In genomic region chr15:89177633-89178306, GRCh38 we compare ENCODE assay signal across 9 cellular contexts. TPM values are rescaled to one million over a fixed set of nuclear protein-coding genes. Genes with fewer than 3 reads are reported as not detected.
DNase-seq lines count a peak whose midpoint lies in the region; ATAC-seq and TF ChIP-seq lines count a peak whose summit lies in the region.
"Had no signal": no experiment of that assay in that cellular context is flagged by ENCODE, and none has a peak within 500 bp of the region (broad histone marks: within the 10 kb centered on the region; RNA-seq: fewer than 3 reads in every experiment).

No MANE protein-coding gene starts in this region.

- H3K36me3 Mint-ChIP-seq in activated naive CD8-positive, alpha-beta T cell: peaks cover 13% of the 10 kb centered on the region
- H3K36me3 Mint-ChIP-seq in glutamatergic neuron (ENCODE audit: unreplicated experiment): no peaks in the 10 kb centered on the region

- peak; percentile 38 for DNase-seq in DMS53 treated with DMSO at 0.1 percent for 48 hours (lab: John Stamatoyannopoulos, UW; ENCODE audit: unreplicated experiment)
- DNase-seq in Jurkat, Clone E6-1 (ENCODE audit: low read depth, low spot score): peak; percentile 58
- DNase-seq in SKM-1 (lab: John Stamatoyannopoulos, UW; ENCODE audit: unreplicated experiment): peak; percentile 21
- DNase-seq in glutamatergic neuron: peak; percentile 65
- peak; percentile 47 to 71 for DNase-seq in psoas muscle
- peak in 1 of 2 donors; percentile 79 for DNase-seq in aorta

- WGBS in psoas muscle, 3 donors: 10 to 16% (median 11%) methylated on average over 6 of the region's 6 CpGs
- WGBS in aorta, 2 donors: 3 to 4% methylated on average over 6 of the region's 6 CpGs

- H3K4me3 Mint-ChIP-seq in activated naive CD8-positive, alpha-beta T cell: no peak overlapping the region
- H3K4me3 Mint-ChIP-seq in glutamatergic neuron (ENCODE audit: unreplicated experiment): no peak overlapping the region
- H3K4me3 Mint-ChIP-seq: dendritic cell treated with granulocyte-macrophage colony-stimulating factor and Interleukin-4, amounts not matched to agents 40 ng/mL and 50 ng/mL, for 4 days had no signal

- H3K36me3 ChIP-seq in psoas muscle (ENCODE audit: insufficient read depth in 1 of 2, low read depth in 1 of 2) (peaks cover 0 to 96% of the 10 kb centered on the region in 2 donors), aorta (ENCODE audit: control insufficient read depth in 1 of 2, insufficient read depth in 2 of 2, low read length in 1 of 2) (peaks cover 2 to 3% of the 10 kb centered on the region in 2 donors)

- intact Hi-C loops in psoas muscle (cut with DNase I) (loop anchor here (1.0 to 10.0 kb wide), 3 partner anchors 120 to 273 kb away; no protein-coding TSS in a partner anchor), aorta (cut with DNase I) (loop anchor here (1.0 to 10.0 kb wide), 5 partner anchors 93 to 283 kb away; partner anchors contain the start of genes ABHD2 (in 2 of the 2) and HAPLN3 (in 1 of the 2))

- no peaks in the 10 kb centered on the region for H3K27me3 ChIP-seq in psoas muscle (ENCODE audit: insufficient read depth in 3 of 3, low read length in 2 of 3)
- H3K27me3 ChIP-seq in aorta (ENCODE audit: control insufficient read depth in 1 of 2, insufficient read depth in 2 of 2, low read length in 1 of 2): no peaks in the 10 kb centered on the region

- no peaks in the 10 kb centered on the region for H3K27me3 Mint-ChIP-seq in activated naive CD8-positive, alpha-beta T cell
- no peaks in the 10 kb centered on the region for H3K27me3 Mint-ChIP-seq in glutamatergic neuron (ENCODE audit: unreplicated experiment)
- H3K27me3 Mint-ChIP-seq: dendritic cell treated with granulocyte-macrophage colony-stimulating factor and Interleukin-4, amounts not matched to agents 40 ng/mL and 50 ng/mL, for 4 days had no signal

- H3K4me1 ChIP-seq in psoas muscle (no peaks in the 10 kb centered on the region), aorta (ENCODE audit: control insufficient read depth in 1 of 2, insufficient read depth in 2 of 2, low read length in 2 of 2) (peaks cover 0 to 7% of the 10 kb centered on the region in 2 donors)

- H3K4me3 ChIP-seq in Jurkat, Clone E6-1 (ENCODE audit: low read length): no peak overlapping the region
- H3K4me3 ChIP-seq in psoas muscle: no peak overlapping the region
- no peak overlapping the region for H3K4me3 ChIP-seq in aorta (ENCODE audit: low read length in 2 of 2)

- H3K27ac ChIP-seq in psoas muscle: peak overlapping the region; percentile 13
- no peak overlapping the region for H3K27ac ChIP-seq in aorta (ENCODE audit: low read depth in 1 of 2, low read length in 2 of 2)

- peak; percentile 14 to 53 (median 28) for ATAC-seq in psoas muscle
- ATAC-seq in aorta (ENCODE audit: low FRiP score): peak; percentile 73
- no peak for ATAC-seq in GM19467 (IDR thresholded peaks at IDR 0.05; ENCODE audit: unreplicated experiment)

- H3K9me3 ChIP-seq in psoas muscle (no peaks in the 10 kb centered on the region), aorta (ENCODE audit: control insufficient read depth, low read length) (no peaks in the 10 kb centered on the region)

- H3K9me3 Mint-ChIP-seq in activated naive CD8-positive, alpha-beta T cell (ENCODE audit: low read depth): no peaks in the 10 kb centered on the region
- no peaks in the 10 kb centered on the region for H3K9me3 Mint-ChIP-seq in glutamatergic neuron (ENCODE audit: unreplicated experiment)
- H3K9me3 Mint-ChIP-seq: dendritic cell treated with granulocyte-macrophage colony-stimulating factor and Interleukin-4, amounts not matched to agents 40 ng/mL and 50 ng/mL, for 4 days had no signal

- peak overlapping the region; percentile 87 for H3K27ac Mint-ChIP-seq in activated naive CD8-positive, alpha-beta T cell
- no peak overlapping the region for H3K27ac Mint-ChIP-seq in glutamatergic neuron (ENCODE audit: unreplicated experiment)
- H3K27ac Mint-ChIP-seq: dendritic cell treated with granulocyte-macrophage colony-stimulating factor and Interleukin-4, amounts not matched to agents 40 ng/mL and 50 ng/mL, for 4 days had no signal

- peaks cover 22% of the 10 kb centered on the region for H3K4me1 Mint-ChIP-seq in activated naive CD8-positive, alpha-beta T cell (ENCODE audit: low read depth)
- H3K4me1 Mint-ChIP-seq in glutamatergic neuron (ENCODE audit: low read depth, unreplicated experiment): peaks cover 16% of the 10 kb centered on the region

- peak; percentile 71 for TF ChIP-seq CTCF in glutamatergic neuron (IDR thresholded peaks at IDR 0.05; ENCODE audit: partially characterized antibody, unreplicated experiment)
- TF ChIP-seq CTCF in psoas muscle (IDR thresholded peaks at IDR 0.05): peak; percentile 78

RNA-seq across cellular contexts. Expression of gene RLBP1, which starts 43.6 kb away (rescaled TPM):
- not detected for polyA plus RNA-seq in Jurkat, Clone E6-1 (2012; ENCODE audit: insufficient read depth, insufficient read length)
- not detected for total RNA-seq in glutamatergic neuron (ENCODE audit: unreplicated experiment)
- total RNA-seq in psoas muscle: not detected
- under 1 TPM in 1 of 3 donors, not detected in 2; 0.03 TPM for polyA plus RNA-seq in psoas muscle
- not detected for total RNA-seq in aorta
- not detected for polyA plus RNA-seq in aorta
